In genomic region chr3:122273498-122273897, GRCh38 we compare ENCODE assay signal across 17 cellular contexts. TPM values are rescaled to one million over a fixed set of nuclear protein-coding genes. Genes with fewer than 3 reads are reported as not detected.
A peak's percentile ranks its signal among the peaks of the same experiment; 100 is the strongest.
DNase-seq lines count a peak whose midpoint lies in the region; ATAC-seq, FAIRE-seq and TF ChIP-seq lines count a peak whose summit lies in the region.
"Had no signal": no experiment of that assay in that cellular context is flagged by ENCODE, and none has a peak within 500 bp of the region (broad histone marks: within the 10 kb centered on the region; RNA-seq: fewer than 3 reads in every experiment).

No MANE protein-coding gene starts in this region.

- no peak for TF ChIP-seq POLR2A in GM12891 (IDR thresholded peaks at IDR 0.05; ENCODE audit: low read depth, low read length)

- no peak overlapping the region for H2AK5ac ChIP-seq in neuronal stem cell (ENCODE audit: low read depth, low read length)

- DNase-seq in activated CD4-positive, alpha-beta T cell treated with anti-CD3 and anti-CD28 coated beads, Interleukin-2, amount 10 ng/mL, durations not matched to agents 24 days and 14 days, result no peak
- DNase-seq in activated CD4-positive, alpha-beta T cell treated with anti-CD3 and anti-CD28 coated beads, Interleukin-2, amount 10 ng/mL, durations not matched to agents 7 days and 5 days, result no peak
- DNase-seq in GM12891 (ENCODE audit: insufficient read length, low spot score) (no peak), neuronal stem cell (ENCODE audit: low spot score) (no peak), GF-D8 (lab: John Stamatoyannopoulos, UW) (no peak), NK-92 (lab: John Stamatoyannopoulos, UW; ENCODE audit: unreplicated experiment) (no peak)
- no peak for DNase-seq in activated CD8-positive, alpha-beta T cell treated with anti-CD3 and anti-CD28 coated beads, Interleukin-2, amount 10 ng/mL, durations not matched to agents 7 days and 5 days
- DNase-seq: Calu3; CD4-positive, alpha-beta T cell; DMS79; GM23248; NCI-H1105; NCI-H1694 treated with DMSO at 0.1 percent for 48 hours; NCI-H446 treated with DMSO at 0.1 percent for 48 hours; NCI-H748 treated with DMSO at 0.1 percent for 48 hours had no signal

- CTCF ChIA-PET in activated CD4-positive, alpha-beta T cell treated with anti-CD3 and anti-CD28 coated beads, Interleukin-2, amount 10 ng/mL, durations not matched to agents 7 days and 5 days (lab: Charles Lee), result interaction anchor here (1.2 kb wide), 1 partner anchor 13 kb away, joined by 4 read pairs; no protein-coding TSS in a partner anchor
- CTCF ChIA-PET in activated CD8-positive, alpha-beta T cell treated with anti-CD3 and anti-CD28 coated beads, Interleukin-2, amount 10 ng/mL, durations not matched to agents 7 days and 5 days (lab: Charles Lee), result interaction anchor here (0.7 to 1.3 kb wide), 6 partner anchors 8 to 172 kb away, joined by 3 to 4 read pairs (median 3); no protein-coding TSS in a partner anchor

- H2BK120ac ChIP-seq in neuronal stem cell (ENCODE audit: low read depth, low read length), result no peak overlapping the region

- no peak overlapping the region for H3K4me3 Mint-ChIP-seq in activated CD4-positive, alpha-beta T cell treated with anti-CD3 and anti-CD28 coated beads, Interleukin-2, amount 10 ng/mL, durations not matched to agents 24 days and 14 days
- no peak overlapping the region for H3K4me3 Mint-ChIP-seq in activated CD4-positive, alpha-beta T cell treated with anti-CD3 and anti-CD28 coated beads, Interleukin-2, amount 10 ng/mL, durations not matched to agents 7 days and 5 days
- H3K4me3 Mint-ChIP-seq in activated CD8-positive, alpha-beta T cell treated with anti-CD3 and anti-CD28 coated beads, Interleukin-2, amount 10 ng/mL, durations not matched to agents 7 days and 5 days, result no peak overlapping the region
- H3K4me3 Mint-ChIP-seq: CD4-positive, alpha-beta T cell had no signal

- H2BK5ac ChIP-seq in neuronal stem cell (ENCODE audit: low read length), result no peak overlapping the region

- no peak overlapping the region for H2AFZ ChIP-seq in neuronal stem cell (ENCODE audit: low read length)
- H2AFZ ChIP-seq: GM23248 had no signal

- no peaks in the 10 kb centered on the region for H3K79me1 ChIP-seq in neuronal stem cell (ENCODE audit: low read depth, low read length)

- no peak overlapping the region for H3K23ac ChIP-seq in neuronal stem cell (ENCODE audit: low read depth, low read length, poor library complexity)

- no peak overlapping the region for H3K14ac ChIP-seq in neuronal stem cell (ENCODE audit: low read length)

- no CpG with 5 or more reads among the region's 2 CpGs for WGBS in neuronal stem cell (ENCODE audit: extremely low coverage in 2 of 2, insufficient read length in 2 of 2, insufficient replicate concordance in 1 of 2), 2 donors

- H3K4me2 ChIP-seq in neuronal stem cell (ENCODE audit: insufficient read depth, low read length, poor library complexity, severe bottlenecking), result no peak overlapping the region

- no peak overlapping the region for H3K27ac ChIP-seq in neuronal stem cell (replicated peaks; ENCODE audit: low read length)
- H3K27ac ChIP-seq: GM23248 had no signal

- peak; percentile 76 for FAIRE-seq in GM12891 (lab: Jason Lieb, UNC)
- FAIRE-seq: G401.6 had no signal

- H3K36me3 Mint-ChIP-seq in activated CD4-positive, alpha-beta T cell treated with anti-CD3 and anti-CD28 coated beads, Interleukin-2, amount 10 ng/mL, durations not matched to agents 24 days and 14 days (ENCODE audit: low read depth), result no peaks in the 10 kb centered on the region
- no peaks in the 10 kb centered on the region for H3K36me3 Mint-ChIP-seq in activated CD4-positive, alpha-beta T cell treated with anti-CD3 and anti-CD28 coated beads, Interleukin-2, amount 10 ng/mL, durations not matched to agents 7 days and 5 days (ENCODE audit: low read depth)
- H3K36me3 Mint-ChIP-seq in activated CD8-positive, alpha-beta T cell treated with anti-CD3 and anti-CD28 coated beads, Interleukin-2, amount 10 ng/mL, durations not matched to agents 7 days and 5 days (ENCODE audit: low read depth), result peaks cover 2% of the 10 kb centered on the region

- H3K9me3 Mint-ChIP-seq in activated CD4-positive, alpha-beta T cell treated with anti-CD3 and anti-CD28 coated beads, Interleukin-2, amount 10 ng/mL, durations not matched to agents 24 days and 14 days, result no peaks in the 10 kb centered on the region
- peaks cover 5% of the 10 kb centered on the region for H3K9me3 Mint-ChIP-seq in activated CD4-positive, alpha-beta T cell treated with anti-CD3 and anti-CD28 coated beads, Interleukin-2, amount 10 ng/mL, durations not matched to agents 7 days and 5 days
- no peaks in the 10 kb centered on the region for H3K9me3 Mint-ChIP-seq in activated CD8-positive, alpha-beta T cell treated with anti-CD3 and anti-CD28 coated beads, Interleukin-2, amount 10 ng/mL, durations not matched to agents 7 days and 5 days (ENCODE audit: insufficient read depth)
- H3K9me3 Mint-ChIP-seq: CD4-positive, alpha-beta T cell had no signal

- no peak overlapping the region for H3K18ac ChIP-seq in neuronal stem cell (ENCODE audit: low read length)

- intact Hi-C loops in activated CD4-positive, alpha-beta T cell treated with anti-CD3 and anti-CD28 coated beads, Interleukin-2, amount 10 ng/mL, durations not matched to agents 24 days and 14 days (cut with micrococcal nuclease), result no loop called here

- H3K4me3 ChIP-seq in neuronal stem cell (ENCODE audit: low read length in 2 of 2), result no peak overlapping the region
- H3K4me3 ChIP-seq: GM23248 had no signal

- peak; percentile 28 for ATAC-seq in activated CD8-positive, alpha-beta T cell treated with anti-CD3 and anti-CD28 coated beads, Interleukin-2, amount 10 ng/mL, durations not matched to agents 7 days and 5 days
- no peak for ATAC-seq in HG03159 (IDR thresholded peaks at IDR 0.05; ENCODE audit: unreplicated experiment)

- no peaks in the 10 kb centered on the region for H3K4me1 ChIP-seq in neuronal stem cell (ENCODE audit: control insufficient read depth in 2 of 2, insufficient read depth in 1 of 2, low read depth in 1 of 2, low read length in 2 of 2)

- peak overlapping the region; percentile 70 for H3K9ac ChIP-seq in neuronal stem cell (ENCODE audit: low read depth, low read length, poor library complexity)
- H3K9ac ChIP-seq: GM23248 had no signal

- H4K8ac ChIP-seq in neuronal stem cell (ENCODE audit: low read depth, low read length), result no peak overlapping the region

- H3K27ac Mint-ChIP-seq in activated CD4-positive, alpha-beta T cell treated with anti-CD3 and anti-CD28 coated beads, Interleukin-2, amount 10 ng/mL, durations not matched to agents 24 days and 14 days, result peak overlapping the region; percentile 1
- no peak overlapping the region for H3K27ac Mint-ChIP-seq in activated CD4-positive, alpha-beta T cell treated with anti-CD3 and anti-CD28 coated beads, Interleukin-2, amount 10 ng/mL, durations not matched to agents 7 days and 5 days
- H3K27ac Mint-ChIP-seq in activated CD8-positive, alpha-beta T cell treated with anti-CD3 and anti-CD28 coated beads, Interleukin-2, amount 10 ng/mL, durations not matched to agents 7 days and 5 days, result peak overlapping the region; percentile 47
- H3K27ac Mint-ChIP-seq: CD4-positive, alpha-beta T cell had no signal

- no peak overlapping the region for H2BK15ac ChIP-seq in neuronal stem cell (ENCODE audit: low read length)

- H3K27me3 ChIP-seq in neuronal stem cell (ENCODE audit: control insufficient read depth in 3 of 3, insufficient read depth in 3 of 3, low read depth in 1 of 3, low read length in 3 of 3), result peaks cover 0 to 7% (median 0%) of the 10 kb centered on the region in 3 experiments

- no peak overlapping the region for H4K91ac ChIP-seq in neuronal stem cell (ENCODE audit: low read depth, low read length, poor library complexity)

- POLR2A ChIA-PET in activated CD4-positive, alpha-beta T cell treated with anti-CD3 and anti-CD28 coated beads, Interleukin-2, amount 10 ng/mL, durations not matched to agents 7 days and 5 days (lab: Charles Lee), result no interaction called here
- POLR2A ChIA-PET in activated CD8-positive, alpha-beta T cell treated with anti-CD3 and anti-CD28 coated beads, Interleukin-2, amount 10 ng/mL, durations not matched to agents 7 days and 5 days (lab: Charles Lee), result no interaction called here

- no peaks in the 10 kb centered on the region for H3K9me3 ChIP-seq in neuronal stem cell (replicated peaks in 1 of 2; ENCODE audit: control insufficient read depth in 2 of 2, insufficient read depth in 1 of 2, low read depth in 1 of 2, low read length in 2 of 2)

- H3K4ac ChIP-seq in neuronal stem cell (ENCODE audit: low read length), result no peak overlapping the region

- H3K27me3 Mint-ChIP-seq in activated CD4-positive, alpha-beta T cell treated with anti-CD3 and anti-CD28 coated beads, Interleukin-2, amount 10 ng/mL, durations not matched to agents 24 days and 14 days, result no peaks in the 10 kb centered on the region
- peaks cover 9% of the 10 kb centered on the region for H3K27me3 Mint-ChIP-seq in activated CD4-positive, alpha-beta T cell treated with anti-CD3 and anti-CD28 coated beads, Interleukin-2, amount 10 ng/mL, durations not matched to agents 7 days and 5 days
- peaks cover 6% of the 10 kb centered on the region for H3K27me3 Mint-ChIP-seq in activated CD8-positive, alpha-beta T cell treated with anti-CD3 and anti-CD28 coated beads, Interleukin-2, amount 10 ng/mL, durations not matched to agents 7 days and 5 days (ENCODE audit: low read depth)
- H3K27me3 Mint-ChIP-seq: CD4-positive, alpha-beta T cell had no signal

- H3K4me1 Mint-ChIP-seq in activated CD4-positive, alpha-beta T cell treated with anti-CD3 and anti-CD28 coated beads, Interleukin-2, amount 10 ng/mL, durations not matched to agents 24 days and 14 days, result peaks cover 29% of the 10 kb centered on the region
- H3K4me1 Mint-ChIP-seq in activated CD4-positive, alpha-beta T cell treated with anti-CD3 and anti-CD28 coated beads, Interleukin-2, amount 10 ng/mL, durations not matched to agents 7 days and 5 days, result peaks cover 32% of the 10 kb centered on the region
- peaks cover 34% of the 10 kb centered on the region for H3K4me1 Mint-ChIP-seq in activated CD8-positive, alpha-beta T cell treated with anti-CD3 and anti-CD28 coated beads, Interleukin-2, amount 10 ng/mL, durations not matched to agents 7 days and 5 days (ENCODE audit: low read depth)

- no peak overlapping the region for H2BK12ac ChIP-seq in neuronal stem cell (ENCODE audit: low read length)

- H3K36me3 ChIP-seq in neuronal stem cell (replicated peaks in 1 of 2; ENCODE audit: control insufficient read depth in 2 of 2, insufficient read depth in 2 of 2, low read length in 2 of 2), result no peaks in the 10 kb centered on the region

TF ChIP-seq in GM12891, 5 proteins besides CTCF, POLR2A, EP300 and RAD21 (continues in another document):
- no peak for TF ChIP-seq POLR2AphosphoS5 (IDR thresholded peaks at IDR 0.05; ENCODE audit: low read depth, low read length)

RNA-seq across cellular contexts. Expression of gene CSTA, which starts 51.5 kb away (rescaled TPM):
- not detected in 2 replicates for total RNA-seq in activated CD4-positive, alpha-beta T cell treated with anti-CD3 and anti-CD28 coated beads, Interleukin-2, amount 10 ng/mL, durations not matched to agents 24 days and 14 days
- total RNA-seq in activated CD4-positive, alpha-beta T cell treated with anti-CD3 and anti-CD28 coated beads, Interleukin-2, amount 10 ng/mL, durations not matched to agents 7 days and 5 days, result not detected
- 1.3 TPM for polyA plus RNA-seq in GM12891 (2012; ENCODE audit: low read depth, missing spikeins)
- total RNA-seq in activated CD8-positive, alpha-beta T cell treated with anti-CD3 and anti-CD28 coated beads, Interleukin-2, amount 10 ng/mL, durations not matched to agents 7 days and 5 days, result not detected
- not detected for polyA plus RNA-seq in neuronal stem cell (2013, experiment 1 of 2)
- polyA plus RNA-seq in neuronal stem cell (2013, experiment 2 of 2), result not detected
- total RNA-seq: Calu3 had no signal
